10 cellular contexts compared by ENCODE assay signal in the genomic region with DNA sequence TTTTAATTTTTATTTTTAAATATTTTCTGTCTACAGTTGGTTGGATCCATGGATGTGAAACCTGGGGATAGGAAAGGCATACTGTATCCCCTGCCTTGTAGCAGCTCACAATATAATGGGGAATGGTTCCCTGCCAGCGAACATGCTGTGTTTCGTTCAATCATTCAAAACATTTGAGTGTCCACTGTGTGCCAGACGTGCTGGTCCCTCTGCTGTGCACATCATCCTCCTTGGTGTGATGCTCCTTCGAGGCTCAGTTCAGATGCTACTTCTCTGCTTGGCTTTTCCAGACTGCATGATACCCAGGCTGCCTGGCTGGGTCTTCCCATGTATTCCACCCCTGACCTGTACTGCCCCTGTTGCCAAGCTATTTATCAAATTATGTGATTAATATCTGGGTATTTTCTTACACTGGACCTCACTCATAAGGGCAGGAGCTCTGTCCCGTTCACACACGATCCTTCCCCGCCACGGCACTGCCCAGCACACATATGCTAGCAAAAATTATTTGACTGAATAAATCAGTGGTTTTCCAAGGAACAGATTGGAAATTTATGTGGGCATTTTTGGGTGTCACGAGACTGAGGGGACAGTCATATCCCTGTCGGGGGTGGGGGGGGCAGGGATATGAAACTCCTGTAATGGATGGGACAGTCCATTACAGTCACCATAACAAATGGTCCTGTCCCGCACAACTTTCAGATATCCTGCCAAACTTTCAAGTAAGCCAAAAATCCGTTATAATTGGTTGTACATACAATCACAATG. TPM values are rescaled to one million over a fixed set of nuclear protein-coding genes. Genes with fewer than 3 reads are reported as not detected.
A peak's percentile ranks its signal among the peaks of the same experiment; 100 is the strongest.
DNase-seq lines count a peak whose midpoint lies in the region; ATAC-seq, FAIRE-seq and TF ChIP-seq lines count a peak whose summit lies in the region.
"Had no signal": no experiment of that assay in that cellular context is flagged by ENCODE, and none has a peak within 500 bp of the region (broad histone marks: within the 10 kb centered on the region; RNA-seq: fewer than 3 reads in every experiment).

No MANE protein-coding gene starts in this region.

- H3K79me2 ChIP-seq in K562 (ENCODE audit: control insufficient read depth, insufficient read depth, low read length): peaks cover 37% of the 10 kb centered on the region

- peak overlapping the region; percentile 60 for H2AFZ ChIP-seq in K562 (ENCODE audit: low read depth, low read length)

- peak overlapping the region in 1 of 2 experiments; percentile 99; a peak in 3 of 4 replicates for H3K9ac ChIP-seq in K562 (ENCODE audit: insufficient read depth in 1 of 2, low read depth in 2 of 2, low read length in 2 of 2)

- BruUV-seq in K562 (replicated peaks; lab: Mats Ljungman, UMichigan): no TSS peak

- no peak for FAIRE-seq in K562 (lab: Jason Lieb, UNC)

- TF ChIP-seq CTCF in K562 (IDR thresholded peaks at IDR 0.05 in 2 of 3, conservative IDR thresholded peaks at IDR 0.05 in 1 of 3; ENCODE audit: insufficient read depth in 2 of 3, low read depth in 1 of 3, low read length in 3 of 3) (no peak), lower lobe of right lung (IDR thresholded peaks at IDR 0.05) (no peak), type B pancreatic cell (conservative IDR thresholded peaks at IDR 0.05) (no peak)

- TF ChIP-seq POLR2A in K562 (conservative IDR thresholded peaks at IDR 0.05): no peak

- peaks cover 11% of the 10 kb centered on the region for H3K27me3 Mint-ChIP-seq in type B pancreatic cell
- H3K27me3 Mint-ChIP-seq: activated naive CD4-positive, alpha-beta T cell treated with anti-CD3 and anti-CD28 coated beads, Interleukin-2, amount 50 U/mL, for 24 hours had no signal

- ATAC-seq in K562 (no peak), lower lobe of right lung (no peak)

- no peak for TF ChIP-seq RAD21 in K562 (CRISPR knock-in tag; conservative IDR thresholded peaks at IDR 0.05 in 1 of 2, IDR thresholded peaks at IDR 0.05 in 1 of 2)

- in situ Hi-C loops in K562 (cut with MboI): no loop called here

- no peaks in the 10 kb centered on the region for H3K36me3 Mint-ChIP-seq in type B pancreatic cell
- H3K36me3 Mint-ChIP-seq: activated naive CD4-positive, alpha-beta T cell treated with anti-CD3 and anti-CD28 coated beads, Interleukin-2, amount 50 U/mL, for 24 hours had no signal

- H3K27ac ChIP-seq in K562 (ENCODE audit: extremely low read depth, low read depth, low read length) (no peak overlapping the region; the same call in 2 of the 3 replicates), lower lobe of right lung (peak overlapping the region; percentile 98)

- POLR2A ChIA-PET in K562 (lab: Yijun Ruan, JAX): interaction anchor here (0.8 to 1.3 kb wide), 3 partner anchors 9 to 58 kb away, joined by 3 read pairs; no protein-coding TSS in a partner anchor

- H3K27ac Mint-ChIP-seq in type B pancreatic cell: no peak overlapping the region

- H3K4me1 ChIP-seq in K562 (replicated peaks in 1 of 2; ENCODE audit: control insufficient read depth in 2 of 2, insufficient read depth in 2 of 2, low read length in 2 of 2) (peaks cover 18 to 29% of the 10 kb centered on the region in 2 experiments; a peak in 4 of 5 replicates), lower lobe of right lung (peaks cover 54% of the 10 kb centered on the region)

- peak overlapping the region; percentile 16 for H3K4me3 Mint-ChIP-seq in type B pancreatic cell

- peak; percentile 12 for DNase-seq in activated T-cell treated with anti-CD3 and anti-CD28 coated beads, Interleukin-2, amount 50 U/mL, for 1 hour
- DNase-seq in activated T-cell treated with anti-CD3 and anti-CD28 coated beads, Interleukin-2, amount 50 U/mL, for 48 hours: no peak
- DNase-seq in K562 (ENCODE audit: extremely low read depth in 1 of 4, low spot score in 3 of 4): no peak
- no peak for DNase-seq in lower lobe of right lung
- peak; percentile 24 for DNase-seq in type B pancreatic cell (ENCODE audit: extremely low spot score, unreplicated experiment)
- no peak for DNase-seq in NCI-H1092 treated with DMSO at 0.1 percent for 48 hours (lab: John Stamatoyannopoulos, UW)
- no peak for DNase-seq in HuH-7 (ENCODE audit: low spot score)
- no peak for DNase-seq in AML-193 (lab: John Stamatoyannopoulos, UW)
- DNase-seq: stimulated activated CD4-positive, alpha-beta T cell treated with anti-CD3 and anti-CD28 coated beads, Interleukin-2, amount 100 ng/mL, for 48 hours had no signal

- 0 out of 2 replicates have a peak overlapping the region, but pooled peaks have one; percentile 86 for H3K4me2 ChIP-seq in K562 (ENCODE audit: insufficient read depth, low read length)

- no peak overlapping the region for H3K4me3 ChIP-seq in K562
- H3K4me3 ChIP-seq in lower lobe of right lung: peak overlapping the region; percentile 77

- H3K36me3 ChIP-seq in K562 (ENCODE audit: control insufficient read depth, insufficient read depth, low read length) (peaks cover 5% of the 10 kb centered on the region; the same call in 1 of the 3 replicates), lower lobe of right lung (no peaks in the 10 kb centered on the region)

- H3K9me3 Mint-ChIP-seq in type B pancreatic cell: no peaks in the 10 kb centered on the region
- H3K9me3 Mint-ChIP-seq: activated naive CD4-positive, alpha-beta T cell treated with anti-CD3 and anti-CD28 coated beads, Interleukin-2, amount 50 U/mL, for 24 hours had no signal

- TF ChIP-seq EP300 in K562 (IDR thresholded peaks at IDR 0.05; ENCODE audit: low read length): no peak

- peaks cover 11% of the 10 kb centered on the region for H3K4me1 Mint-ChIP-seq in type B pancreatic cell (ENCODE audit: unreplicated experiment)
- H3K4me1 Mint-ChIP-seq: activated naive CD4-positive, alpha-beta T cell treated with anti-CD3 and anti-CD28 coated beads, Interleukin-2, amount 50 U/mL, for 24 hours had no signal

- CTCF ChIA-PET in K562 (lab: Yijun Ruan, JAX; ENCODE audit: low intra/inter-chr PET ratio): interaction anchor here (0.6 kb wide), 1 partner anchor 173 kb away, joined by 4 read pairs; no protein-coding TSS in a partner anchor

- intact Hi-C loops in K562 (cut with micrococcal nuclease) (loop anchor here (10.0 kb wide), 1 partner anchor 141 kb away; a partner anchor contains a TSS), lower lobe of right lung (cut with DNase I) (no loop called here)

- H4K20me1 ChIP-seq in K562 (replicated peaks; ENCODE audit: control insufficient read depth, insufficient read depth, low read length): peaks cover 7% of the 10 kb centered on the region; the same call in 1 of the 2 replicates

- 54% methylated on average over 11 of the region's 12 CpGs for WGBS in K562 (ENCODE audit: insufficient coverage, low coverage, missing lambda C conversion rate)

- no peaks in the 10 kb centered on the region for H3K9me3 ChIP-seq in K562 (replicated peaks; ENCODE audit: control insufficient read depth, insufficient read depth, low read depth, low read length)
- H3K9me3 ChIP-seq in lower lobe of right lung: no peaks in the 10 kb centered on the region

- no peaks in the 10 kb centered on the region for H3K9me1 ChIP-seq in K562 (ENCODE audit: control insufficient read depth, insufficient read depth, low read length)

- H3K27me3 ChIP-seq in K562 (ENCODE audit: control insufficient read depth in 2 of 2, insufficient read depth in 2 of 2, low read length in 2 of 2): no peaks in the 10 kb centered on the region
- H3K27me3 ChIP-seq in lower lobe of right lung (ENCODE audit: low read depth): no peaks in the 10 kb centered on the region

RNA-seq across cellular contexts. Expression of a gene that starts 4.9 kb away (rescaled TPM):
- total RNA-seq in K562 (2011; cell fraction: chromatin; rRNA removed; ENCODE audit: low replicate concordance): 0.84 and 1.6 TPM in 2 replicates
- 1.6 and 1.7 TPM in 2 replicates for total RNA-seq in K562 (2011; cell fraction: nucleolus; rRNA removed)
- 1.4 and 1.8 TPM in 2 replicates for total RNA-seq in K562 (2011; cell fraction: nucleoplasm; rRNA removed)
- total RNA-seq in K562 (2014; rRNA removed) (0.27 and 1.6 TPM in 2 replicates), K562 (2014; rRNA removed; fragmentation: Illumina TruSeq; extraction: Trizol) (0.77 and 0.80 TPM in 2 replicates), K562 (2015; rRNA removed; fragmentation: Illumina TruSeq; extraction: Trizol) (0.91 and 1.2 TPM in 2 replicates), K562 (2021) (1.0 and 1.2 TPM in 2 replicates), lower lobe of right lung (10.8 TPM), type B pancreatic cell (ENCODE audit: low replicate concordance) (4.9 and 7.4 TPM in 2 replicates)
- polyA plus RNA-seq in K562 (2011; rRNA removed) (0.71 and 2.1 TPM in 2 replicates), K562 (2014; fragmentation: Illumina TruSeq; extraction: Trizol) (0.97 and 1.3 TPM in 2 replicates), K562 (2014; fragmentation: Nextera tagmentation; extraction: Ambion mirVana) (under 1 TPM; 0.06 to 0.07 TPM), K562 (2014; rRNA removed) (1.2 and 1.3 TPM in 2 replicates)
- 1.6 and 2.3 TPM in 2 replicates for polyA plus RNA-seq in K562 (2011; cell fraction: cytosol; rRNA removed)
- 2.9 and 5.0 TPM in 2 replicates for polyA plus RNA-seq in K562 (2011; cell fraction: nucleus; rRNA removed)
- polyA plus RNA-seq in K562 (2012): 0.92 and 1.1 TPM in 2 replicates
- 0.60 and 0.74 TPM in 2 replicates for polyA minus RNA-seq in K562 (2011; rRNA and poly(A)+ RNA removed)
- polyA minus RNA-seq in K562 (2011; cell fraction: cytosol; rRNA and poly(A)+ RNA removed): not detected in 2 replicates
- polyA minus RNA-seq in K562 (2011; cell fraction: nucleus; rRNA and poly(A)+ RNA removed): 0.54 and 0.56 TPM in 2 replicates

RNA-seq across cellular contexts. Expression of a gene that starts 57.9 kb away (rescaled TPM):
- total RNA-seq in K562 (2011; cell fraction: chromatin; rRNA removed; ENCODE audit: low replicate concordance): 3.4 and 5.0 TPM in 2 replicates
- 2.8 TPM in 2 replicates for total RNA-seq in K562 (2011; cell fraction: nucleolus; rRNA removed)
- 2.8 and 3.2 TPM in 2 replicates for total RNA-seq in K562 (2011; cell fraction: nucleoplasm; rRNA removed)
- total RNA-seq in K562 (2014; rRNA removed) (4.2 and 5.7 TPM in 2 replicates), K562 (2014; rRNA removed; fragmentation: Illumina TruSeq; extraction: Trizol) (0.80 and 0.98 TPM in 2 replicates), K562 (2015; rRNA removed; fragmentation: Illumina TruSeq; extraction: Trizol) (1.3 and 1.4 TPM in 2 replicates), K562 (2021) (3.9 TPM in 2 replicates), lower lobe of right lung (3.8 TPM), type B pancreatic cell (ENCODE audit: low replicate concordance) (2.7 and 3.6 TPM in 2 replicates)
- polyA plus RNA-seq in K562 (2011; rRNA removed) (1.1 and 1.4 TPM in 2 replicates), K562 (2014; fragmentation: Illumina TruSeq; extraction: Trizol) (1.5 and 2.1 TPM in 2 replicates), K562 (2014; fragmentation: Nextera tagmentation; extraction: Ambion mirVana) (under 1 TPM; 0.03 to 0.08 TPM), K562 (2014; rRNA removed) (2.1 and 2.8 TPM in 2 replicates)
- 1.2 and 3.1 TPM in 2 replicates for polyA plus RNA-seq in K562 (2011; cell fraction: cytosol; rRNA removed)
- polyA plus RNA-seq in K562 (2011; cell fraction: nucleus; rRNA removed): 3.4 and 6.9 TPM in 2 replicates
- 1.4 and 2.6 TPM in 2 replicates for polyA plus RNA-seq in K562 (2012)
- polyA minus RNA-seq in K562 (2011; rRNA and poly(A)+ RNA removed): 0.69 and 0.91 TPM in 2 replicates
- polyA minus RNA-seq in K562 (2011; cell fraction: cytosol; rRNA and poly(A)+ RNA removed): 2.2 and 2.4 TPM in 2 replicates
- 1.3 and 1.6 TPM in 2 replicates for polyA minus RNA-seq in K562 (2011; cell fraction: nucleus; rRNA and poly(A)+ RNA removed)

Comparison
In these comparisons a context has a peak if more than half of its experiments do, and no peak if none do; other contexts are left out.
1. DNase-seq: peak in activated T-cell treated with anti-CD3 and anti-CD28 coated beads, Interleukin-2, amount 50 U/mL, for 1 hour (single experiment) and type B pancreatic cell (single experiment); none in activated T-cell treated with anti-CD3 and anti-CD28 coated beads, Interleukin-2, amount 50 U/mL, for 48 hours (0 of 2), K562 (0 of 4), lower lobe of right lung (single experiment), NCI-H1092 treated with DMSO at 0.1 percent for 48 hours (single experiment), HuH-7 (single experiment) and AML-193 (0 of 2).